ENCODE assay signal across 16 cellular contexts in genomic region chr2:74174909-74175308, GRCh38. TPM values are rescaled to one million over a fixed set of nuclear protein-coding genes. Genes with fewer than 3 reads are reported as not detected.
DNase-seq lines count a peak whose midpoint lies in the region; ATAC-seq and TF ChIP-seq lines count a peak whose summit lies in the region.
"Had no signal": no experiment of that assay in that cellular context is flagged by ENCODE, and none has a peak within 500 bp of the region (broad histone marks: within the 10 kb centered on the region; RNA-seq: fewer than 3 reads in every experiment).

No MANE protein-coding gene starts in this region.

- H3K36me3 Mint-ChIP-seq in CD4-positive, CD25-positive, alpha-beta regulatory T cell = peaks cover 11% of the 10 kb centered on the region
- H3K36me3 Mint-ChIP-seq in T-cell = peaks cover 15% of the 10 kb centered on the region
- H3K36me3 Mint-ChIP-seq in naive B cell = peaks cover 11 to 13% of the 10 kb centered on the region in 2 donors

- no peak overlapping the region for H3K9ac ChIP-seq in DND-41 (ENCODE audit: low read depth, low read length)

- no peak for ATAC-seq in CD4-positive, CD25-positive, alpha-beta regulatory T cell (ENCODE audit: low read depth in 2 of 2)
- ATAC-seq in DND-41 (ENCODE audit: insufficient read depth, low read depth) = no peak
- ATAC-seq in T-cell (replicated peaks in 1 of 4) = no peak
- no peak for ATAC-seq in naive B cell (ENCODE audit: low read depth in 2 of 2)
- no peak for ATAC-seq in HG03439 (IDR thresholded peaks at IDR 0.05; ENCODE audit: unreplicated experiment)
- ATAC-seq: heart left ventricle had no signal

- H3K4me2 ChIP-seq in DND-41 (ENCODE audit: insufficient read depth, low read length) = peak overlapping the region; percentile 35; the same call in 1 of the 2 replicates

- no peaks in the 10 kb centered on the region for H3K27me3 ChIP-seq in CD4-positive, CD25-positive, alpha-beta regulatory T cell (ENCODE audit: control insufficient read depth, insufficient read depth, low read length)
- no peaks in the 10 kb centered on the region for H3K27me3 ChIP-seq in DND-41 (ENCODE audit: insufficient read depth, low read length, poor library complexity)
- H3K27me3 ChIP-seq: heart left ventricle had no signal

- no peak for TF ChIP-seq CTCF in DND-41 (IDR thresholded peaks at IDR 0.05; ENCODE audit: borderline replicate concordance, extremely low read depth, low read length, poor library complexity, severe bottlenecking)

- POLR2A ChIA-PET in T-cell (lab: Charles Lee) = interaction anchor here in 1 of 2 donors (0.5 kb wide), 2 partner anchors 150 to 245 kb away, joined by 3 to 6 read pairs; no protein-coding TSS in a partner anchor

- peaks cover 22% of the 10 kb centered on the region for H3K36me3 ChIP-seq in CD4-positive, CD25-positive, alpha-beta regulatory T cell (ENCODE audit: control insufficient read depth, insufficient read depth, low read length)
- H3K36me3 ChIP-seq in DND-41 (ENCODE audit: insufficient read depth, low read length) = peaks cover 38% of the 10 kb centered on the region

- CTCF ChIA-PET in T-cell (lab: Charles Lee) = interaction anchor here (0.6 kb wide), 2 partner anchors 145 to 239 kb away, joined by 3 read pairs; no protein-coding TSS in a partner anchor

- H4K20me1 ChIP-seq in DND-41 (ENCODE audit: insufficient read depth, low read length) = peaks cover 47% of the 10 kb centered on the region

- H3K27ac Mint-ChIP-seq in CD4-positive, CD25-positive, alpha-beta regulatory T cell = no peak overlapping the region
- H3K27ac Mint-ChIP-seq in T-cell (peak overlapping the region in 1 of 2 donors; percentile 57), naive B cell (peak overlapping the region in 2 of 6 donors; percentile 61 to 92)

- no peaks in the 10 kb centered on the region for H3K9me3 ChIP-seq in CD4-positive, CD25-positive, alpha-beta regulatory T cell (ENCODE audit: control insufficient read depth in 2 of 2, low read length in 2 of 2)
- no peaks in the 10 kb centered on the region for H3K9me3 ChIP-seq in DND-41 (ENCODE audit: insufficient read depth, low read length, severe bottlenecking)
- H3K9me3 ChIP-seq: heart left ventricle had no signal

- H2AFZ ChIP-seq in DND-41 (ENCODE audit: low read depth, low read length) = no peak overlapping the region

- peak overlapping the region; percentile 51 for H3K4me3 ChIP-seq in CD4-positive, CD25-positive, alpha-beta regulatory T cell (ENCODE audit: low read depth, low read length)
- H3K4me3 ChIP-seq in DND-41 (ENCODE audit: low read depth in 1 of 2, low read length in 2 of 2) = no peak overlapping the region
- H3K4me3 ChIP-seq: heart left ventricle had no signal

- no peak overlapping the region for H3K27ac ChIP-seq in CD4-positive, CD25-positive, alpha-beta regulatory T cell (ENCODE audit: insufficient read depth, low read length, poor library complexity, severe bottlenecking)
- H3K27ac ChIP-seq in DND-41 (ENCODE audit: low read length) = no peak overlapping the region
- H3K27ac ChIP-seq: heart left ventricle had no signal

- H3K27me3 Mint-ChIP-seq in CD4-positive, CD25-positive, alpha-beta regulatory T cell = peaks cover 7% of the 10 kb centered on the region
- H3K27me3 Mint-ChIP-seq in T-cell (no peaks in the 10 kb centered on the region), naive B cell (no peaks in the 10 kb centered on the region)

- H3K4me1 Mint-ChIP-seq in CD4-positive, CD25-positive, alpha-beta regulatory T cell = peaks cover 37 to 60% (median 45%) of the 10 kb centered on the region in 4 donors
- H3K4me1 Mint-ChIP-seq in T-cell (peaks cover 46 to 56% (median 48%) of the 10 kb centered on the region in 3 donors), naive B cell (peaks cover 38 to 58% (median 50%) of the 10 kb centered on the region in 3 donors)

- DNase-seq in CD4-positive, CD25-positive, alpha-beta regulatory T cell = no peak
- DNase-seq in DND-41 (no peak), T-cell (no peak), naive B cell (no peak), HT-29 (ENCODE audit: low spot score) (no peak), NCI-H2196 treated with DMSO at 0.1 percent for 48 hours (lab: John Stamatoyannopoulos, UW; ENCODE audit: unreplicated experiment) (no peak)
- DNase-seq: activated CD4-positive, CD25-positive, alpha-beta regulatory T cell; AML-193; DMS79; effector CD8-positive, alpha-beta T cell; heart left ventricle; islet precursor cell; mammary epithelial cell; NCI-H1092; substantia nigra had no signal

- H3K79me2 ChIP-seq in DND-41 (ENCODE audit: insufficient read depth, low read length) = peaks cover 88% of the 10 kb centered on the region

- H3K9me3 Mint-ChIP-seq in CD4-positive, CD25-positive, alpha-beta regulatory T cell = no peaks in the 10 kb centered on the region
- no peaks in the 10 kb centered on the region for H3K9me3 Mint-ChIP-seq in T-cell
- H3K9me3 Mint-ChIP-seq in naive B cell = no peaks in the 10 kb centered on the region

- peak overlapping the region; percentile 69 to 96 (median 85) for H3K4me3 Mint-ChIP-seq in CD4-positive, CD25-positive, alpha-beta regulatory T cell
- H3K4me3 Mint-ChIP-seq in T-cell (peak overlapping the region in 2 of 3 donors; percentile 48 to 85), naive B cell (peak overlapping the region in 7 of 8 donors; percentile 8 to 91 (median 41))

- peaks cover 33% of the 10 kb centered on the region for H3K4me1 ChIP-seq in CD4-positive, CD25-positive, alpha-beta regulatory T cell (ENCODE audit: control insufficient read depth, insufficient read depth, low read length, poor library complexity, severe bottlenecking)
- peaks cover 33% of the 10 kb centered on the region for H3K4me1 ChIP-seq in DND-41 (ENCODE audit: insufficient read depth, low read length)

RNA-seq across cellular contexts. Expression of gene MOB1A, which starts 3.8 kb away (rescaled TPM):
- 161 TPM for total RNA-seq in CD4-positive, CD25-positive, alpha-beta regulatory T cell
- polyA plus RNA-seq in CD4-positive, CD25-positive, alpha-beta regulatory T cell = 100 to 1,000 TPM; 152 to 209 (median 166) TPM
- total RNA-seq in T-cell = 100 to 1,000 TPM; 131 to 156 (median 138) TPM
- polyA plus RNA-seq in naive B cell (ENCODE audit: low read depth in 6 of 6) = 100 to 1,000 TPM; 217 to 269 (median 220) TPM
- total RNA-seq in HT-29 (2014; rRNA removed; shearing (Covaris generic)) = 31.4 and 38.9 TPM in 2 replicates

RNA-seq across cellular contexts. Expression of gene MTHFD2, which starts 23.5 kb away (rescaled TPM):
- total RNA-seq in CD4-positive, CD25-positive, alpha-beta regulatory T cell = 48.1 TPM
- 10 to 100 TPM; 18.5 to 36.6 (median 26.5) TPM for polyA plus RNA-seq in CD4-positive, CD25-positive, alpha-beta regulatory T cell
- total RNA-seq in T-cell = 10 to 100 TPM; 26.3 to 59.3 (median 47.9) TPM
- polyA plus RNA-seq in naive B cell (ENCODE audit: low read depth in 6 of 6) = 1 to 10 TPM; 1.4 to 8.0 (median 4.6) TPM
- total RNA-seq in HT-29 (2014; rRNA removed; shearing (Covaris generic)) = 180 TPM in 2 replicates

RNA-seq across cellular contexts. Expression of gene BOLA3, which starts 27.2 kb away (rescaled TPM):
- 12.1 TPM for total RNA-seq in CD4-positive, CD25-positive, alpha-beta regulatory T cell
- polyA plus RNA-seq in CD4-positive, CD25-positive, alpha-beta regulatory T cell = 10 to 100 TPM; 60.4 to 76.4 (median 67.3) TPM
- 10 to 100 TPM; 13.7 to 16.0 (median 15.5) TPM for total RNA-seq in T-cell
- 10 to 100 TPM; 25.2 to 36.9 (median 31.4) TPM for polyA plus RNA-seq in naive B cell (ENCODE audit: low read depth in 6 of 6)
- 24.6 and 31.9 TPM in 2 replicates for total RNA-seq in HT-29 (2014; rRNA removed; shearing (Covaris generic))
